ENCODE assay signal across 9 cellular contexts in genomic region chr22:32204211-32204855, GRCh38. TPM values are rescaled to one million over a fixed set of nuclear protein-coding genes. Genes with fewer than 3 reads are reported as not detected.
DNase-seq lines count a peak whose midpoint lies in the region; ATAC-seq and TF ChIP-seq lines count a peak whose summit lies in the region.
"Had no signal": no experiment of that assay in that cellular context is flagged by ENCODE, and none has a peak within 500 bp of the region (broad histone marks: within the 10 kb centered on the region; RNA-seq: fewer than 3 reads in every experiment).

No MANE protein-coding gene starts in this region.

- H3K4me1 ChIP-seq in left ventricle myocardium inferior (peaks cover 12% of the 10 kb centered on the region), right atrium auricular region (peaks cover 0 to 16% of the 10 kb centered on the region in 2 donors)
- H3K4me1 ChIP-seq: parathyroid adenoma had no signal

- H3K4me1 Mint-ChIP-seq in activated CD4-positive, alpha-beta memory T cell treated with anti-CD3 and anti-CD28 coated beads, Interleukin-2, amount 10 ng/mL, durations not matched to agents 7 days and 5 days = peaks cover 75% of the 10 kb centered on the region
- H3K4me1 Mint-ChIP-seq in immature natural killer cell = peaks cover 22 to 57% of the 10 kb centered on the region in 2 donors

- no peak for TF ChIP-seq CTCF in left ventricle myocardium inferior (IDR thresholded peaks at IDR 0.05; ENCODE audit: borderline replicate concordance)
- TF ChIP-seq CTCF in right atrium auricular region (IDR thresholded peaks at IDR 0.05) = no peak

- peak overlapping the region; percentile 51 for H3K4me3 ChIP-seq in left ventricle myocardium inferior
- peak overlapping the region in 1 of 2 donors; percentile 38 for H3K4me3 ChIP-seq in right atrium auricular region

- CTCF ChIA-PET in activated CD4-positive, alpha-beta memory T cell treated with anti-CD3 and anti-CD28 coated beads, Interleukin-2, amount 10 ng/mL, durations not matched to agents 7 days and 5 days (lab: Charles Lee) = interaction anchor here (0.7 kb wide), 1 partner anchor 61 kb away, joined by 3 read pairs; no protein-coding TSS in a partner anchor

- peak overlapping the region; percentile 25 for H3K27ac Mint-ChIP-seq in activated CD4-positive, alpha-beta memory T cell treated with anti-CD3 and anti-CD28 coated beads, Interleukin-2, amount 10 ng/mL, durations not matched to agents 7 days and 5 days
- H3K27ac Mint-ChIP-seq in immature natural killer cell = peak overlapping the region in 1 of 6 donors; percentile 26

- DNase-seq in left ventricle myocardium inferior = no peak
- DNase-seq in right atrium auricular region (ENCODE audit: low spot score) = no peak
- peak; percentile 43 for DNase-seq in activated CD4-positive, alpha-beta memory T cell treated with anti-CD3 and anti-CD28 coated beads, Interleukin-2, amount 10 ng/mL, durations not matched to agents 7 days and 5 days
- DNase-seq in immature natural killer cell = peak in 2 of 3 donors; percentile 11 to 41
- no peak for DNase-seq in A172 (ENCODE audit: low spot score)

- no peaks in the 10 kb centered on the region for H3K36me3 ChIP-seq in left ventricle myocardium inferior
- H3K36me3 ChIP-seq in right atrium auricular region = no peaks in the 10 kb centered on the region

- H3K27me3 Mint-ChIP-seq in activated CD4-positive, alpha-beta memory T cell treated with anti-CD3 and anti-CD28 coated beads, Interleukin-2, amount 10 ng/mL, durations not matched to agents 7 days and 5 days = peaks cover 15% of the 10 kb centered on the region
- peaks cover 5 to 20% (median 6%) of the 10 kb centered on the region in 3 donors for H3K27me3 Mint-ChIP-seq in immature natural killer cell (ENCODE audit: low read depth in 3 of 3)

- H3K9me3 Mint-ChIP-seq in activated CD4-positive, alpha-beta memory T cell treated with anti-CD3 and anti-CD28 coated beads, Interleukin-2, amount 10 ng/mL, durations not matched to agents 7 days and 5 days = no peaks in the 10 kb centered on the region
- no peaks in the 10 kb centered on the region for H3K9me3 Mint-ChIP-seq in immature natural killer cell

- POLR2A ChIA-PET in activated CD4-positive, alpha-beta memory T cell treated with anti-CD3 and anti-CD28 coated beads, Interleukin-2, amount 10 ng/mL, durations not matched to agents 7 days and 5 days (lab: Charles Lee) = no interaction called here

- H3K36me3 Mint-ChIP-seq in activated CD4-positive, alpha-beta memory T cell treated with anti-CD3 and anti-CD28 coated beads, Interleukin-2, amount 10 ng/mL, durations not matched to agents 7 days and 5 days (ENCODE audit: low read depth) = no peaks in the 10 kb centered on the region
- no peaks in the 10 kb centered on the region for H3K36me3 Mint-ChIP-seq in immature natural killer cell

- no peaks in the 10 kb centered on the region for H3K9me3 ChIP-seq in left ventricle myocardium inferior (replicated peaks)
- no peaks in the 10 kb centered on the region for H3K9me3 ChIP-seq in right atrium auricular region

- ATAC-seq in GM18519 (IDR thresholded peaks at IDR 0.05; ENCODE audit: low FRiP score, unreplicated experiment) = no peak
- ATAC-seq in GM18907 (IDR thresholded peaks at IDR 0.05; ENCODE audit: unreplicated experiment) = no peak

- H3K27me3 ChIP-seq in left ventricle myocardium inferior (ENCODE audit: low read depth) (peaks cover 66% of the 10 kb centered on the region), right atrium auricular region (no peaks in the 10 kb centered on the region)

- H3K4me3 Mint-ChIP-seq in activated CD4-positive, alpha-beta memory T cell treated with anti-CD3 and anti-CD28 coated beads, Interleukin-2, amount 10 ng/mL, durations not matched to agents 7 days and 5 days = peak overlapping the region; percentile 74
- H3K4me3 Mint-ChIP-seq in immature natural killer cell = peak overlapping the region; percentile 73 to 83 (median 78)

- intact Hi-C loops in left ventricle myocardium inferior (cut with micrococcal nuclease) = no loop called here

- H3K27ac ChIP-seq in left ventricle myocardium inferior (replicated peaks) (no peak overlapping the region), right atrium auricular region (no peak overlapping the region), temporal lobe (ENCODE audit: low read depth, low read length) (peak overlapping the region; percentile 50)
- H3K27ac ChIP-seq: parathyroid adenoma had no signal

RNA-seq across cellular contexts. Expression of gene RFPL2, which starts 0.5 kb away (rescaled TPM):
- total RNA-seq in left ventricle myocardium inferior (0.08 TPM), right atrium auricular region (not detected), temporal lobe (0.49 TPM)
- 1 to 10 TPM; 2.0 to 2.8 TPM for total RNA-seq in activated CD4-positive, alpha-beta memory T cell treated with anti-CD3 and anti-CD28 coated beads, Interleukin-2, amount 10 ng/mL, durations not matched to agents 7 days and 5 days
- under 1 TPM in 1 of 3 donors, not detected in 2; 0.24 TPM for polyA plus RNA-seq in immature natural killer cell
- not detected in 2 replicates for total RNA-seq in A172 (2014; rRNA removed; shearing (Covaris generic))

RNA-seq across cellular contexts. Expression of gene C22orf42, which starts 45.2 kb away (rescaled TPM):
- total RNA-seq in left ventricle myocardium inferior (not detected), right atrium auricular region (not detected), temporal lobe (not detected)
- not detected for total RNA-seq in activated CD4-positive, alpha-beta memory T cell treated with anti-CD3 and anti-CD28 coated beads, Interleukin-2, amount 10 ng/mL, durations not matched to agents 7 days and 5 days
- polyA plus RNA-seq in immature natural killer cell = not detected
- not detected in 2 replicates for total RNA-seq in A172 (2014; rRNA removed; shearing (Covaris generic))

RNA-seq across cellular contexts. Expression of gene SLC5A4, which starts 50.8 kb away (rescaled TPM):
- total RNA-seq in left ventricle myocardium inferior (0.27 TPM), right atrium auricular region (under 1 TPM in 1 of 2 donors, not detected in 1; 0.35 TPM), temporal lobe (under 0.01 TPM)
- not detected for total RNA-seq in activated CD4-positive, alpha-beta memory T cell treated with anti-CD3 and anti-CD28 coated beads, Interleukin-2, amount 10 ng/mL, durations not matched to agents 7 days and 5 days
- polyA plus RNA-seq in immature natural killer cell = not detected
- not detected in 2 replicates for total RNA-seq in A172 (2014; rRNA removed; shearing (Covaris generic))

Comparison
In these comparisons a context has a peak if more than half of its experiments do, and no peak if none do; other contexts are left out.
1. DNase-seq: peak in activated CD4-positive, alpha-beta memory T cell treated with anti-CD3 and anti-CD28 coated beads, Interleukin-2, amount 10 ng/mL, durations not matched to agents 7 days and 5 days (single experiment) and immature natural killer cell (2 of 3); none in left ventricle myocardium inferior (single experiment), right atrium auricular region (single experiment) and A172 (single experiment).